ENCODE assay signal across 8 cellular contexts in genomic region chr10:75111906-75112703, GRCh38. TPM values are rescaled to one million over a fixed set of nuclear protein-coding genes. Genes with fewer than 3 reads are reported as not detected.
A peak's percentile ranks its signal among the peaks of the same experiment; 100 is the strongest.
DNase-seq lines count a peak whose midpoint lies in the region; ATAC-seq and TF ChIP-seq lines count a peak whose summit lies in the region.

No MANE protein-coding gene starts in this region.

- peak; percentile 19 for TF ChIP-seq POLR2A in transverse colon (IDR thresholded peaks at IDR 0.05)

- H3K4me1 ChIP-seq in OCI-LY1 (ENCODE audit: insufficient read depth, low read length, severe bottlenecking) (peaks cover 40% of the 10 kb centered on the region), transverse colon (peaks cover 9 to 30% (median 13%) of the 10 kb centered on the region in 4 donors)

- H4K20me1 ChIP-seq in OCI-LY1 (ENCODE audit: insufficient read depth, low read length) = no peaks in the 10 kb centered on the region

- H3K36me3 Mint-ChIP-seq in nephron (ENCODE audit: low read depth) = peaks cover 3% of the 10 kb centered on the region

- H3K4me1 Mint-ChIP-seq in nephron = peaks cover 62% of the 10 kb centered on the region

- peaks cover 5% of the 10 kb centered on the region; the same call in 1 of the 2 replicates for H3F3A ChIP-seq in OCI-LY1 (ENCODE audit: insufficient read depth, low read length)

- H3K4me3 ChIP-seq in OCI-LY1 (ENCODE audit: low read depth, low read length, poor library complexity, severe bottlenecking) (peak overlapping the region; percentile 94), foreskin fibroblast (ENCODE audit: low read depth in 1 of 2, low read length in 2 of 2) (peak overlapping the region; percentile 75 to 98), transverse colon (peak overlapping the region; percentile 48 to 97 (median 80))

- no peaks in the 10 kb centered on the region for H3K9me3 Mint-ChIP-seq in nephron

- H3K27me3 Mint-ChIP-seq in nephron (ENCODE audit: low read depth) = no peaks in the 10 kb centered on the region

- no peaks in the 10 kb centered on the region for H3K9me3 ChIP-seq in OCI-LY1 (ENCODE audit: low read length)
- H3K9me3 ChIP-seq in transverse colon = no peaks in the 10 kb centered on the region

- DNase-seq in Ammon's horn (ENCODE audit: low spot score) = peak; percentile 46
- peak; percentile 20 for DNase-seq in activated T-helper 9 cell treated with anti-CD3 and anti-CD28 coated beads, Interleukin-2, amount 50 U/mL, for 16 hours (ENCODE audit: low read depth)
- peak; percentile 30 to 69 for DNase-seq in foreskin fibroblast
- DNase-seq in transverse colon = peak; percentile 63

- TF ChIP-seq EP300 in transverse colon (IDR thresholded peaks at IDR 0.05; ENCODE audit: low read depth) = no peak

- ATAC-seq in GM18907 (IDR thresholded peaks at IDR 0.05; ENCODE audit: unreplicated experiment) = peak; percentile 34
- peak; percentile 17 for ATAC-seq in HG03139 (IDR thresholded peaks at IDR 0.05; ENCODE audit: unreplicated experiment)

- H3K9me2 ChIP-seq in OCI-LY1 (ENCODE audit: low read depth, low read length) = no peaks in the 10 kb centered on the region

- 3 to 6% methylated on average over 6 to 23 of the region's 23 CpGs for WGBS in transverse colon (ENCODE audit: low coverage in 1 of 2), 2 donors

- H2AFZ ChIP-seq in OCI-LY1 (ENCODE audit: low read length) = no peak overlapping the region

- peak overlapping the region; percentile 89 to 98 (median 96) for H3K27ac Mint-ChIP-seq in nephron

- TF ChIP-seq CTCF in OCI-LY1 (IDR thresholded peaks at IDR 0.05; ENCODE audit: low read length) (no peak), foreskin fibroblast (IDR thresholded peaks at IDR 0.05; ENCODE audit: low read depth, low read length) (no peak), nephron (IDR thresholded peaks at IDR 0.05; ENCODE audit: unreplicated experiment in 3 of 3) (no peak), transverse colon (IDR thresholded peaks at IDR 0.05) (no peak)

- H3K9ac ChIP-seq in OCI-LY1 (ENCODE audit: low read length) = peak overlapping the region; percentile 94

- in situ Hi-C loops in transverse colon (cut with MboI; ENCODE audit: low pct_ligation_motif_present in 1 of 4, low pct_unique_long_range_greater_than_20kb in 1 of 4, low sequenced_read_pairs in 3 of 4) = loop anchor here (10.0 to 25.0 kb wide), 2 partner anchors 123 to 125 kb away; partner anchors contain the start of gene COMTD1 (in 4 of the 4)

- intact Hi-C loops in transverse colon (cut with DNase I; ENCODE audit: low total_unique reads) = loop anchor here (5.0 kb wide), 1 partner anchor 120 kb away; no protein-coding TSS in a partner anchor

- H3K27ac ChIP-seq in OCI-LY1 (ENCODE audit: low read depth, low read length, poor library complexity, severe bottlenecking) (peak overlapping the region; percentile 90), transverse colon (peak overlapping the region; percentile 97 to 99 (median 98))

- H3K4me2 ChIP-seq in OCI-LY1 (ENCODE audit: low read length) = peak overlapping the region; percentile 68

- H3K27me3 ChIP-seq in OCI-LY1 (ENCODE audit: insufficient read depth, low read length) (no peaks in the 10 kb centered on the region), transverse colon (no peaks in the 10 kb centered on the region)

- H3K36me3 ChIP-seq in OCI-LY1 (ENCODE audit: insufficient read depth, low read length) (peaks cover 12% of the 10 kb centered on the region; the same call in 1 of the 2 replicates), transverse colon (no peaks in the 10 kb centered on the region)

- peaks cover 47% of the 10 kb centered on the region for H3K79me2 ChIP-seq in OCI-LY1 (ENCODE audit: insufficient read depth, low read length)

- peak overlapping the region; percentile 87 to 97 (median 94) for H3K4me3 Mint-ChIP-seq in nephron

RNA-seq across cellular contexts. Expression of gene SAMD8, which starts 0.6 kb away (rescaled TPM):
- 10 to 100 TPM in 3 of 4 donors, 1 to 10 TPM in 1; 4.6 to 26.6 (median 17.7) TPM for total RNA-seq in transverse colon

Comparison
In these comparisons a context has a peak if more than half of its experiments do, and no peak if none do; other contexts are left out.
1. Peak in every context shown above with its lines: DNase-seq, ATAC-seq, H3K4me3 ChIP-seq and H3K27ac ChIP-seq.